2 cellular contexts compared by ENCODE assay signal in the genomic region with DNA sequence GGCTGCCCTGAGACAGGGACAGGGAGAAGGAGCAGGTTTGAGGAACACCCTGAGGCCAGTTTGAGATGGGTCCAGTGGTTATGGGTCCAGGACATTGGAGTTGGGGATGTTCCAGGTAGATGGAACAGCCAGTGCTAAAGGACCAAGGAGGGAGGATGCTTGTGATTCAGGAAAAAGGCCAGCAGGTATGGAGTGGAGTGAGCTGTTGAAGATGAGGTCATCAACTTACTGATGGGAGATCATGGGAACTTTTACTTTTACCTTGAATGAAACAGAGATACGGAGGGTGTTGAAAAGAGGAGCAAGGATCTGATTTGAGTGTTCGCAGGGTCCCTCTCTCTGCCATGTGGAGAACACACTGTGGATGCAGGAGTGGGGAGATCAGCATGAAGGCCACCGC.
A peak's percentile ranks its signal among the peaks of the same experiment; 100 is the strongest.
TF ChIP-seq lines count a peak whose summit lies in the region.

No MANE protein-coding gene starts in this region.

TF ChIP-seq in HEK293, 187 proteins besides CTCF, POLR2A, EP300 and RAD21 (continues in another document):
- 0 out of 2 replicates have a peak, but pooled peaks have one; percentile 54 for TF ChIP-seq MYNN (tag by site-specific recombination; IDR thresholded peaks at IDR 0.05; ENCODE audit: borderline replicate concordance)
- TF ChIP-seq ZBTB21 (tag by site-specific recombination; IDR thresholded peaks at IDR 0.05): peak; percentile 31; the same call in 1 of the 2 replicates
- TF ChIP-seq ZFP69B (tag by site-specific recombination; IDR thresholded peaks at IDR 0.05): peak; percentile 55; the same call in 1 of the 2 replicates
- no peak for TF ChIP-seq ZNF701 (tag by site-specific recombination; IDR thresholded peaks at IDR 0.05)
- no peak for TF ChIP-seq ZNF23 (tag by site-specific recombination; IDR thresholded peaks at IDR 0.05; ENCODE audit: borderline replicate concordance)
- TF ChIP-seq ZBTB8A (tag by site-specific recombination; IDR thresholded peaks at IDR 0.05): no peak
- TF ChIP-seq ZNF394 (tag by site-specific recombination; IDR thresholded peaks at IDR 0.05; ENCODE audit: borderline replicate concordance): peak; percentile 39; the same call in 1 of the 2 replicates
- peak; percentile 70 for TF ChIP-seq ZNF133 (tag by site-specific recombination; IDR thresholded peaks at IDR 0.05)
- peak; percentile 55; the same call in 1 of the 2 replicates for TF ChIP-seq ZNF571 (tag by site-specific recombination; IDR thresholded peaks at IDR 0.05)
- peak; percentile 53 for TF ChIP-seq ZNF341 (tag by site-specific recombination; IDR thresholded peaks at IDR 0.05; ENCODE audit: low read depth)
- 0 out of 2 replicates have a peak, but pooled peaks have one; percentile 31 for TF ChIP-seq ZNF324 (tag by site-specific recombination; IDR thresholded peaks at IDR 0.05)
- TF ChIP-seq, protein P1, sequence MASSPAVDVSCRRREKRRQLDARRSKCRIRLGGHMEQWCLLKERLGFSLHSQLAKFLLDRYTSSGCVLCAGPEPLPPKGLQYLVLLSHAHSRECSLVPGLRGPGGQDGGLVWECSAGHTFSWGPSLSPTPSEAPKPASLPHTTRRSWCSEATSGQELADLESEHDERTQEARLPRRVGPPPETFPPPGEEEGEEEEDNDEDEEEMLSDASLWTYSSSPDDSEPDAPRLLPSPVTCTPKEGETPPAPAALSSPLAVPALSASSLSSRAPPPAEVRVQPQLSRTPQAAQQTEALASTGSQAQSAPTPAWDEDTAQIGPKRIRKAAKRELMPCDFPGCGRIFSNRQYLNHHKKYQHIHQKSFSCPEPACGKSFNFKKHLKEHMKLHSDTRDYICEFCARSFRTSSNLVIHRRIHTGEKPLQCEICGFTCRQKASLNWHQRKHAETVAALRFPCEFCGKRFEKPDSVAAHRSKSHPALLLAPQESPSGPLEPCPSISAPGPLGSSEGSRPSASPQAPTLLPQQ (tag by site-specific recombination; IDR thresholded peaks at IDR 0.05): 0 out of 2 replicates have a peak, but pooled peaks have one; percentile 15
- TF ChIP-seq ZNF843 (tag by site-specific recombination; IDR thresholded peaks at IDR 0.05): no peak
- TF ChIP-seq ZNF501 (tag by site-specific recombination; IDR thresholded peaks at IDR 0.05): no peak
- peak; percentile 77 for TF ChIP-seq ZNF558 (tag by site-specific recombination; IDR thresholded peaks at IDR 0.05)
- peak; percentile 23; the same call in 1 of the 2 replicates for TF ChIP-seq ZFP37 (tag by site-specific recombination; IDR thresholded peaks at IDR 0.05)
- TF ChIP-seq KLF7 (tag by site-specific recombination; IDR thresholded peaks at IDR 0.05; ENCODE audit: borderline replicate concordance): no peak
- TF ChIP-seq ZNF510 (tag by site-specific recombination; IDR thresholded peaks at IDR 0.05; ENCODE audit: insufficient replicate concordance): no peak
- TF ChIP-seq ZBTB7A (tag by site-specific recombination; IDR thresholded peaks at IDR 0.05; ENCODE audit: low read depth): no peak
- TF ChIP-seq, protein P2, sequence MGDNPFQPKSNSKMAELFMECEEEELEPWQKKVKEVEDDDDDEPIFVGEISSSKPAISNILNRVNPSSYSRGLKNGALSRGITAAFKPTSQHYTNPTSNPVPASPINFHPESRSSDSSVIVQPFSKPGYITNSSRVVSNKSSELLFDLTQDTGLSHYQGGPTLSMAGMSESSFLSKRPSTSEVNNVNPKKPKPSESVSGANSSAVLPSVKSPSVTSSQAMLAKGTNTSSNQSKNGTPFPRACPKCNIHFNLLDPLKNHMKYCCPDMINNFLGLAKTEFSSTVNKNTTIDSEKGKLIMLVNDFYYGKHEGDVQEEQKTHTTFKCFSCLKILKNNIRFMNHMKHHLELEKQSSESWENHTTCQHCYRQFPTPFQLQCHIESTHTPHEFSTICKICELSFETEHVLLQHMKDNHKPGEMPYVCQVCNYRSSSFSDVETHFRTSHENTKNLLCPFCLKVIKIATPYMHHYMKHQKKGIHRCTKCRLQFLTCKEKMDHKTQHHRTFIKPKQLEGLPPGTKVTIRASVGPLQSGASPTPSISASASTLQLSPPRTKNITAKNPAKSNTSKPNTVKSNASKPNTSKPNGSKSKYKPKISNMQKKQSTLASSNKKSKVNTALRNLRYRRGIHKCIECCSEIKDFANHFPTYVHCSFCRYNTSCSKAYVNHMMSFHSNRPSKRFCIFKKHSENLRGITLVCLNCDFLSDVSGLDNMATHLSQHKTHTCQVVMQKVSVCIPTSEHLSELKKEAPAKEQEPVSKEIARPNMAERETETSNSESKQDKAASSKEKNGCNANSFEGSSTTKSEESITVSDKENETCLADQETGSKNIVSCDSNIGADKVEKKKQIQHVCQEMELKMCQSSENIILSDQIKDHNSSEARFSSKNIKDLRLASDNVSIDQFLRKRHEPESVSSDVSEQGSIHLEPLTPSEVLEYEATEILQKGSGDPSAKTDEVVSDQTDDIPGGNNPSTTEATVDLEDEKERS (tag by site-specific recombination; IDR thresholded peaks at IDR 0.05): peak; percentile 94
- no peak for TF ChIP-seq ZNF596 (tag by site-specific recombination; IDR thresholded peaks at IDR 0.05)
- 0 out of 2 replicates have a peak, but pooled peaks have one; percentile 44 for TF ChIP-seq ZBTB17 (tag by site-specific recombination; IDR thresholded peaks at IDR 0.05)
- TF ChIP-seq, protein P3, sequence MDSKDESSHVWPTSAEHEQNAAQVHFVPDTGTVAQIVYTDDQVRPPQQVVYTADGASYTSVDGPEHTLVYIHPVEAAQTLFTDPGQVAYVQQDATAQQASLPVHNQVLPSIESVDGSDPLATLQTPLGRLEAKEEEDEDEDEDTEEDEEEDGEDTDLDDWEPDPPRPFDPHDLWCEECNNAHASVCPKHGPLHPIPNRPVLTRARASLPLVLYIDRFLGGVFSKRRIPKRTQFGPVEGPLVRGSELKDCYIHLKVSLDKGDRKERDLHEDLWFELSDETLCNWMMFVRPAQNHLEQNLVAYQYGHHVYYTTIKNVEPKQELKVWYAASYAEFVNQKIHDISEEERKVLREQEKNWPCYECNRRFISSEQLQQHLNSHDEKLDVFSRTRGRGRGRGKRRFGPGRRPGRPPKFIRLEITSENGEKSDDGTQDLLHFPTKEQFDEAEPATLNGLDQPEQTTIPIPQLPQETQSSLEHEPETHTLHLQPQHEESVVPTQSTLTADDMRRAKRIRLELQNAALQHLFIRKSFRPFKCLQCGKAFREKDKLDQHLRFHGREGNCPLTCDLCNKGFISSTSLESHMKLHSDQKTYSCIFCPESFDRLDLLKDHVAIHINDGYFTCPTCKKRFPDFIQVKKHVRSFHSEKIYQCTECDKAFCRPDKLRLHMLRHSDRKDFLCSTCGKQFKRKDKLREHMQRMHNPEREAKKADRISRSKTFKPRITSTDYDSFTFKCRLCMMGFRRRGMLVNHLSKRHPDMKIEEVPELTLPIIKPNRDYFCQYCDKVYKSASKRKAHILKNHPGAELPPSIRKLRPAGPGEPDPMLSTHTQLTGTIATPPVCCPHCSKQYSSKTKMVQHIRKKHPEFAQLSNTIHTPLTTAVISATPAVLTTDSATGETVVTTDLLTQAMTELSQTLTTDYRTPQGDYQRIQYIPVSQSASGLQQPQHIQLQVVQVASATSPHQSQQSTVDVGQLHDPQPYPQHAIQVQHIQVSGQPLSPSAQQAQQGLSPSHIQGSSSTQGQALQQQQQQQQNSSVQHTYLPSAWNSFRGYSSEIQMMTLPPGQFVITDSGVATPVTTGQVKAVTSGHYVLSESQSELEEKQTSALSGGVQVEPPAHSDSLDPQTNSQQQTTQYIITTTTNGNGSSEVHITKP (tag by site-specific recombination; IDR thresholded peaks at IDR 0.05): 0 out of 2 replicates have a peak, but pooled peaks have one; percentile 25
- TF ChIP-seq SETDB1 (IDR thresholded peaks at IDR 0.05; ENCODE audit: insufficient read length, low read length): no peak

TF ChIP-seq in K562, 482 proteins besides CTCF, POLR2A, EP300 and RAD21:
- 0 out of 2 replicates have a peak, but pooled peaks have one; percentile 9 for TF ChIP-seq JUND (IDR thresholded peaks at IDR 0.05; ENCODE audit: borderline replicate concordance, low read depth, low read length)
- no peak; the same call in 2 of the 3 replicates for TF ChIP-seq JUND (tag; IDR thresholded peaks at IDR 0.05; ENCODE audit: borderline replicate concordance, low read depth, low read length)
- TF ChIP-seq TAL1 (IDR thresholded peaks at IDR 0.05): no peak
- TF ChIP-seq EZH2 (IDR thresholded peaks at IDR 0.05; ENCODE audit: borderline replicate concordance, low read depth, low read length): no peak
- TF ChIP-seq, protein P4, sequence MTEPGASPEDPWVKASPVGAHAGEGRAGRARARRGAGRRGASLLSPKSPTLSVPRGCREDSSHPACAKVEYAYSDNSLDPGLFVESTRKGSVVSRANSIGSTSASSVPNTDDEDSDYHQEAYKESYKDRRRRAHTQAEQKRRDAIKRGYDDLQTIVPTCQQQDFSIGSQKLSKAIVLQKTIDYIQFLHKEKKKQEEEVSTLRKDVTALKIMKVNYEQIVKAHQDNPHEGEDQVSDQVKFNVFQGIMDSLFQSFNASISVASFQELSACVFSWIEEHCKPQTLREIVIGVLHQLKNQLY (CRISPR knock-in tag; conservative IDR thresholded peaks at IDR 0.05): no peak
- TF ChIP-seq TBP (optimal IDR thresholded peaks at IDR 0.05; ENCODE audit: low read depth, low read length): no peak
- TF ChIP-seq ZNF586 (CRISPR knock-in tag; conservative IDR thresholded peaks at IDR 0.05): no peak
- no peak for TF ChIP-seq ZNF408 (CRISPR knock-in tag; IDR thresholded peaks at IDR 0.05; ENCODE audit: low read depth)
- TF ChIP-seq YBX1 (IDR thresholded peaks at IDR 0.05): no peak
- TF ChIP-seq ATF7 (IDR thresholded peaks at IDR 0.05): peak; percentile 31; the same call in 1 of the 2 replicates
- TF ChIP-seq KHSRP (IDR thresholded peaks at IDR 0.05): no peak
- no peak for TF ChIP-seq ZNF121 (CRISPR knock-in tag; conservative IDR thresholded peaks at IDR 0.05)
- TF ChIP-seq, protein P5, sequence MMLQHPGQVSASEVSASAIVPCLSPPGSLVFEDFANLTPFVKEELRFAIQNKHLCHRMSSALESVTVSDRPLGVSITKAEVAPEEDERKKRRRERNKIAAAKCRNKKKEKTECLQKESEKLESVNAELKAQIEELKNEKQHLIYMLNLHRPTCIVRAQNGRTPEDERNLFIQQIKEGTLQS (IDR thresholded peaks at IDR 0.05): peak; percentile 65
- TF ChIP-seq, protein P5 (CRISPR knock-in tag; conservative IDR thresholded peaks at IDR 0.05): no peak
- no peak for TF ChIP-seq MTA1 (IDR thresholded peaks at IDR 0.05; ENCODE audit: borderline replicate concordance)
TF ChIP-seq in K562: peak in this region for 3.
